Comparison of ENCODE assay signal across 14 cellular contexts in the genomic region with DNA sequence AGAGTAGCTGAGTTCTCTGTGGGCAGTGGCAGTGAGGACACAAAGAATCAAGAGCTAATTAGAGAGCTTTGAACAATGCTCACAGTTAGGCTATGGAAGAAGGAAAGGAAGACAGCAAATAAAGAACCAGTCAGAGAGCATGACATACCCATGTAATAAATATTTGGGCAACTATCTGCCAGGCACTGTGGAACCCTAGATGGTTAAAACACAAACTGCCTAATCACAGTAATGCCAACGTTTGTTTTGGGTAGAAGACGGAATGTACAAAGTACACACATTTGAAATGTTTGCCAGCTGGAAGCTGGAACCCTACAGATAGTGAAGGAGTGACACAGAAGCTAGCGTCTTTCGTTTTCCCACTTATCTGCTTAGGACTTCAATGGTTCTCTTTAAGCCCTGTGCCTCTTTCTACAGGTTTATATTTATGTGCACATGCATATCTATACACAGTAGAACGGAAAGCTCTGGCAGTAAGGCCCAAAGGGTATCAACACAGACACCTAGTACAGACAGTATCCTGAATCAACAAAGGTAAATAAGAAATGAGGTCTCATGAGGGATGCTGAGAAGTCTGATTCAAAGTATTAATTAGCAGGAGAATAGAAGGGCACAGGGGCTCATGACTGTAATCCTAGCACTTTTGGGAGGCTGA. TPM values are rescaled to one million over a fixed set of nuclear protein-coding genes. Genes with fewer than 3 reads are reported as not detected.
DNase-seq lines count a peak whose midpoint lies in the region; ATAC-seq and TF ChIP-seq lines count a peak whose summit lies in the region.
"Had no signal": no experiment of that assay in that cellular context is flagged by ENCODE, and none has a peak within 500 bp of the region (broad histone marks: within the 10 kb centered on the region; RNA-seq: fewer than 3 reads in every experiment).

No MANE protein-coding gene starts in this region.

- H3K9me3 ChIP-seq in neural progenitor cell (ENCODE audit: low read depth) = no peaks in the 10 kb centered on the region
- H3K9me3 ChIP-seq in upper lobe of right lung = no peaks in the 10 kb centered on the region
- H3K9me3 ChIP-seq in Karpas-422 (ENCODE audit: low read length) = no peaks in the 10 kb centered on the region
- H3K9me3 ChIP-seq: SJCRH30, transverse colon had no signal

- H3K4me1 ChIP-seq in neural progenitor cell = peaks cover 21% of the 10 kb centered on the region
- H3K4me1 ChIP-seq in upper lobe of right lung = no peaks in the 10 kb centered on the region
- peaks cover under 1% of the 10 kb centered on the region; the same call in 1 of the 2 replicates for H3K4me1 ChIP-seq in Karpas-422 (ENCODE audit: low read length)
- H3K4me1 ChIP-seq: SJCRH30 had no signal

- H3K27ac Mint-ChIP-seq in natural killer cell treated with Interleukin-12 subunit alpha and Interleukin-12 subunit beta and Interleukin-15 and Interleukin-18, amount 100 ng/mL, for 72 hours = peak overlapping the region; percentile 14 to 38
- H3K27ac Mint-ChIP-seq in natural killer cell (peak overlapping the region in 1 of 2 donors; percentile 1), neural progenitor cell (no peak overlapping the region)

- no peak for DNase-seq in natural killer cell treated with Interleukin-12 subunit alpha and Interleukin-12 subunit beta and Interleukin-15 and Interleukin-18, amount 100 ng/mL, for 72 hours (ENCODE audit: low spot score)
- DNase-seq in natural killer cell = no peak
- peak; percentile 14 for DNase-seq in fibroblast of pulmonary artery (ENCODE audit: low read depth)
- DNase-seq in neural progenitor cell (ENCODE audit: low spot score) = peak; percentile 43
- no peak for DNase-seq in upper lobe of right lung
- DNase-seq in Karpas-422 = no peak
- DNase-seq: activated CD4-positive, alpha-beta T cell treated with anti-CD3 and anti-CD28 coated beads for 4 hours; activated effector memory CD4-positive, alpha-beta T cell treated with anti-CD3 and anti-CD28 coated beads, Interleukin-2, amount 50 U/mL, for 16 hours; central memory CD4-positive, alpha-beta T cell; NCI-H446; SJCRH30; transverse colon had no signal

- intact Hi-C loops in natural killer cell (cut with micrococcal nuclease) (no loop called here), upper lobe of right lung (cut with DNase I) (no loop called here)

- H4K20me1 ChIP-seq in neural progenitor cell (ENCODE audit: low read depth) = peaks cover 11% of the 10 kb centered on the region
- H4K20me1 ChIP-seq in Karpas-422 (ENCODE audit: insufficient read depth, low read depth, low read length) = no peaks in the 10 kb centered on the region

- H3K27me3 ChIP-seq in neural progenitor cell (no peaks in the 10 kb centered on the region), upper lobe of right lung (no peaks in the 10 kb centered on the region), Karpas-422 (ENCODE audit: low read length) (no peaks in the 10 kb centered on the region)
- H3K27me3 ChIP-seq: SJCRH30, transverse colon had no signal

- H3K9me2 ChIP-seq in Karpas-422 (replicated peaks; ENCODE audit: insufficient read depth, low read length) = no peaks in the 10 kb centered on the region

- no peaks in the 10 kb centered on the region for H3K27me3 Mint-ChIP-seq in natural killer cell treated with Interleukin-12 subunit alpha and Interleukin-12 subunit beta and Interleukin-15 and Interleukin-18, amount 100 ng/mL, for 72 hours
- H3K27me3 Mint-ChIP-seq in natural killer cell (ENCODE audit: low read depth in 2 of 2) (no peaks in the 10 kb centered on the region), neural progenitor cell (ENCODE audit: insufficient read depth, low read depth) (no peaks in the 10 kb centered on the region)

- peaks cover 12% of the 10 kb centered on the region for H3F3A ChIP-seq in neural progenitor cell (ENCODE audit: low read depth)

- H3K79me2 ChIP-seq in neural progenitor cell (ENCODE audit: low read depth) = no peaks in the 10 kb centered on the region
- peaks cover 72% of the 10 kb centered on the region for H3K79me2 ChIP-seq in Karpas-422 (ENCODE audit: low read length)

- H3K4me2 ChIP-seq in neural progenitor cell = peak overlapping the region; percentile 25
- H3K4me2 ChIP-seq in Karpas-422 (ENCODE audit: low read depth, low read length, poor library complexity, severe bottlenecking) = no peak overlapping the region

- H3K36me3 Mint-ChIP-seq in natural killer cell treated with Interleukin-12 subunit alpha and Interleukin-12 subunit beta and Interleukin-15 and Interleukin-18, amount 100 ng/mL, for 72 hours = peaks cover 21% of the 10 kb centered on the region
- H3K36me3 Mint-ChIP-seq in natural killer cell (peaks cover 7% of the 10 kb centered on the region), neural progenitor cell (peaks cover 22% of the 10 kb centered on the region)

- H3K4me3 Mint-ChIP-seq in natural killer cell treated with Interleukin-12 subunit alpha and Interleukin-12 subunit beta and Interleukin-15 and Interleukin-18, amount 100 ng/mL, for 72 hours = no peak overlapping the region
- H3K4me3 Mint-ChIP-seq in natural killer cell (no peak overlapping the region), neural progenitor cell (no peak overlapping the region)

- H3K9me3 Mint-ChIP-seq in natural killer cell treated with Interleukin-12 subunit alpha and Interleukin-12 subunit beta and Interleukin-15 and Interleukin-18, amount 100 ng/mL, for 72 hours = no peaks in the 10 kb centered on the region
- H3K9me3 Mint-ChIP-seq in natural killer cell (no peaks in the 10 kb centered on the region), neural progenitor cell (peaks cover 5% of the 10 kb centered on the region)

- H3K4me3 ChIP-seq in fibroblast of pulmonary artery (replicated peaks; ENCODE audit: low read depth, low read length) (no peak overlapping the region), neural progenitor cell (no peak overlapping the region), upper lobe of right lung (no peak overlapping the region), Karpas-422 (ENCODE audit: low read length) (no peak overlapping the region)
- H3K4me3 ChIP-seq: SJCRH30, transverse colon had no signal

- no peak for TF ChIP-seq CTCF in natural killer cell (IDR thresholded peaks at IDR 0.05)
- no peak for TF ChIP-seq CTCF in fibroblast of pulmonary artery (IDR thresholded peaks at IDR 0.05; ENCODE audit: low read length, missing control alignments)
- no peak for TF ChIP-seq CTCF in neural progenitor cell (IDR thresholded peaks at IDR 0.05)
- TF ChIP-seq CTCF in upper lobe of right lung (IDR thresholded peaks at IDR 0.05) = no peak

- ATAC-seq in natural killer cell treated with Interleukin-12 subunit alpha and Interleukin-12 subunit beta and Interleukin-15 and Interleukin-18, amount 100 ng/mL, for 72 hours = no peak
- no peak for ATAC-seq in natural killer cell
- ATAC-seq in upper lobe of right lung = peak; percentile 87
- no peak for ATAC-seq in GM21526 (IDR thresholded peaks at IDR 0.05; ENCODE audit: low FRiP score, unreplicated experiment)
- no peak for ATAC-seq in GM21515 (IDR thresholded peaks at IDR 0.05; ENCODE audit: unreplicated experiment)

- H3K27ac ChIP-seq in neural progenitor cell (peak overlapping the region; percentile 59), upper lobe of right lung (peak overlapping the region; percentile 25), Karpas-422 (ENCODE audit: low read length) (no peak overlapping the region)
- H3K27ac ChIP-seq: SJCRH30 had no signal

- H3K36me3 ChIP-seq in neural progenitor cell = peaks cover 5% of the 10 kb centered on the region
- H3K36me3 ChIP-seq in upper lobe of right lung = no peaks in the 10 kb centered on the region
- H3K36me3 ChIP-seq in Karpas-422 (ENCODE audit: insufficient read depth, low read length) = peaks cover 45% of the 10 kb centered on the region

- H3K9ac ChIP-seq in neural progenitor cell (no peak overlapping the region), Karpas-422 (ENCODE audit: low read length) (no peak overlapping the region)

- H2AFZ ChIP-seq in neural progenitor cell (replicated peaks) = no peak overlapping the region
- no peak overlapping the region for H2AFZ ChIP-seq in Karpas-422 (ENCODE audit: low read length)

- peaks cover 17 to 20% of the 10 kb centered on the region in 2 donors for H3K4me1 Mint-ChIP-seq in natural killer cell treated with Interleukin-12 subunit alpha and Interleukin-12 subunit beta and Interleukin-15 and Interleukin-18, amount 100 ng/mL, for 72 hours (ENCODE audit: low read depth in 2 of 2)
- H3K4me1 Mint-ChIP-seq in natural killer cell = peaks cover 14 to 18% of the 10 kb centered on the region in 2 donors
- peaks cover 7% of the 10 kb centered on the region for H3K4me1 Mint-ChIP-seq in neural progenitor cell

RNA-seq across cellular contexts. Expression of a gene that starts 44.6 kb away (rescaled TPM):
- 10 to 100 TPM; 29.3 to 50.0 TPM for total RNA-seq in natural killer cell treated with Interleukin-12 subunit alpha and Interleukin-12 subunit beta and Interleukin-15 and Interleukin-18, amount 100 ng/mL, for 72 hours
- total RNA-seq in natural killer cell = 10 to 100 TPM; 58.0 to 99.7 (median 91.7) TPM
- 29.3 and 36.4 TPM in 2 replicates for total RNA-seq in neural progenitor cell (ENCODE audit: low replicate concordance)
- total RNA-seq in upper lobe of right lung = 50.3 TPM
- 70.3 and 113 TPM in 2 replicates for total RNA-seq in Karpas-422 (2014; rRNA removed; shearing (Covaris generic); ENCODE audit: low replicate concordance)

Comparison
In these comparisons a context has a peak if more than half of its experiments do, and no peak if none do; other contexts are left out.
1. DNase-seq: peak in fibroblast of pulmonary artery (single experiment) and neural progenitor cell (single experiment); none in natural killer cell treated with Interleukin-12 subunit alpha and Interleukin-12 subunit beta and Interleukin-15 and Interleukin-18, amount 100 ng/mL, for 72 hours (single experiment), natural killer cell (single experiment), upper lobe of right lung (single experiment) and Karpas-422 (single experiment).